10 cellular contexts compared by ENCODE assay signal in genomic region chr10:46255210-46255609, GRCh38. TPM values are rescaled to one million over a fixed set of nuclear protein-coding genes. Genes with fewer than 3 reads are reported as not detected.
"Had no signal": no experiment of that assay in that cellular context is flagged by ENCODE, and none has a peak within 500 bp of the region (broad histone marks: within the 10 kb centered on the region; RNA-seq: fewer than 3 reads in every experiment).

No MANE protein-coding gene starts in this region.

RNA-seq across cellular contexts. Expression of gene ANTXRL, which starts 31.6 kb away (rescaled TPM):
- total RNA-seq: activated CD4-positive, alpha-beta memory T cell treated with anti-CD3 and anti-CD28 coated beads for 36 hours; activated naive CD8-positive, alpha-beta T cell treated with anti-CD3 and anti-CD28 coated beads for 36 hours; activated T-helper 17 cell treated with anti-CD3 and anti-CD28 coated beads, Interleukin-2, amount 50 U/mL, for 72 hours; ascending aorta; cardiac muscle cell; NCI-H460; RPMI7951; SJCRH30; T-helper 1 cell treated with Interleukin-12 subunit alpha and Interleukin-12 subunit beta and Interleukin-4 antibody, amounts not matched to agents 30 ng/mL and 1 ng/mL, for 36 hours; T-helper 2 cell treated with Interferon-gamma antibody and Interleukin-4, amounts not matched to agents 100 ng/mL and 5 ng/mL, for 36 hours had no signal
- polyA plus RNA-seq: cardiac muscle cell had no signal
